8 cellular contexts compared by ENCODE assay signal in genomic region chr6:107712523-107713213, GRCh38.
DNase-seq lines count a peak whose midpoint lies in the region; ATAC-seq, FAIRE-seq and TF ChIP-seq lines count a peak whose summit lies in the region.

No MANE protein-coding gene starts in this region.

- peak overlapping the region; percentile 73 for H3K27ac Mint-ChIP-seq in type B pancreatic cell

- H2AFZ ChIP-seq in HepG2 (ENCODE audit: low read length), result no peak overlapping the region

- POLR2A ChIA-PET in HepG2 (lab: Yijun Ruan, JAX), result no interaction called here

- WGBS in HepG2 (ENCODE audit: low lambda C conversion rate), result 35% methylated on average over 7 of the region's 7 CpGs
- WGBS in right lobe of liver (ENCODE audit: insufficient coverage, low coverage, low lambda C conversion rate, missing lambda C conversion rate), result 38% methylated on average over 4 of the region's 7 CpGs
- WGBS in right cardiac atrium, result 33% methylated on average over 7 of the region's 7 CpGs
- 44 to 82% (median 62%) methylated on average over 7 of the region's 7 CpGs for WGBS in small intestine, 3 donors

- H3K79me2 ChIP-seq in HepG2 (ENCODE audit: insufficient read depth, low read length), result no peaks in the 10 kb centered on the region

- H3K4me3 ChIP-seq in HepG2 (replicated peaks in 1 of 3; ENCODE audit: insufficient read depth in 1 of 3, low read depth in 2 of 3, low read length in 3 of 3) (no peak overlapping the region; a peak in 1 of 6 replicates), right lobe of liver (no peak overlapping the region), WI38 (ENCODE audit: low read depth, low read length) (peak overlapping the region; percentile 9), right cardiac atrium (ENCODE audit: low read length) (peak overlapping the region; percentile 3), small intestine (ENCODE audit: low read depth in 1 of 2, low read length in 2 of 2) (no peak overlapping the region)

- DNase-seq in HepG2 (ENCODE audit: low spot score) (no peak), right lobe of liver (no peak), right cardiac atrium (no peak), type B pancreatic cell (ENCODE audit: extremely low spot score, unreplicated experiment) (no peak), small intestine (no peak), C1 segment of cervical spinal cord (lab: John Stamatoyannopoulos, UW) (no peak)
- no peak for DNase-seq in activated CD4-positive, CD25-positive, alpha-beta regulatory T cell treated with anti-CD3 and anti-CD28 coated beads, Interleukin-2, amount 50 U/mL, for 72 hours

- no peaks in the 10 kb centered on the region; the same call in 1 of the 2 replicates for H3K4me1 ChIP-seq in HepG2 (ENCODE audit: insufficient read depth, low read length)
- no peaks in the 10 kb centered on the region for H3K4me1 ChIP-seq in right lobe of liver
- H3K4me1 ChIP-seq in right cardiac atrium (ENCODE audit: control insufficient read depth, insufficient read depth, low read length), result peaks cover 2% of the 10 kb centered on the region
- H3K4me1 ChIP-seq in small intestine (ENCODE audit: control insufficient read depth in 2 of 2, insufficient read depth in 1 of 2, low read depth in 1 of 2, low read length in 1 of 2), result no peaks in the 10 kb centered on the region

- TF ChIP-seq CTCF in HepG2 (CRISPR knock-in tag; IDR thresholded peaks at IDR 0.05) (no peak), right lobe of liver (IDR thresholded peaks at IDR 0.05) (no peak), WI38 (IDR thresholded peaks at IDR 0.05; ENCODE audit: low read depth, low read length) (no peak), type B pancreatic cell (conservative IDR thresholded peaks at IDR 0.05) (no peak)

- no peak for TF ChIP-seq RAD21 in HepG2 (CRISPR knock-in tag; IDR thresholded peaks at IDR 0.05)

- no TSS peak for BruUV-seq in HepG2 (replicated peaks; lab: Mats Ljungman, UMichigan)

- no peaks in the 10 kb centered on the region for H4K20me1 ChIP-seq in HepG2 (ENCODE audit: insufficient read depth, low read length)

- H3K36me3 Mint-ChIP-seq in type B pancreatic cell, result no peaks in the 10 kb centered on the region

- H3K27ac ChIP-seq in HepG2 (ENCODE audit: extremely low read length, insufficient read depth, low read length) (no peak overlapping the region), right lobe of liver (no peak overlapping the region), right cardiac atrium (ENCODE audit: low read length) (no peak overlapping the region), small intestine (ENCODE audit: low read depth in 1 of 2, low read length in 1 of 2) (no peak overlapping the region)

- H3K9ac ChIP-seq in HepG2 (ENCODE audit: insufficient read depth, low read depth, low read length), result no peak overlapping the region

- intact Hi-C loops in HepG2 (cut with micrococcal nuclease; ENCODE audit: unreplicated experiment), result no loop called here
- intact Hi-C loops in right lobe of liver (cut with DNase I), result no loop called here
- intact Hi-C loops in right cardiac atrium (cut with DNase I), result no loop called here

- CTCF ChIA-PET in HepG2 (lab: Yijun Ruan, JAX; ENCODE audit: low intra/inter-chr PET ratio, low total read pairs), result no interaction called here

- H3K9me3 ChIP-seq in HepG2 (ENCODE audit: low read length) (no peaks in the 10 kb centered on the region), right lobe of liver (no peaks in the 10 kb centered on the region), right cardiac atrium (ENCODE audit: control insufficient read depth, low read length) (no peaks in the 10 kb centered on the region), small intestine (ENCODE audit: control insufficient read depth, low read depth) (no peaks in the 10 kb centered on the region)

- peak overlapping the region; percentile 57 for H3K4me3 Mint-ChIP-seq in type B pancreatic cell

- no peak for FAIRE-seq in HepG2 (lab: Jason Lieb, UNC)
- FAIRE-seq in small intestine (lab: Jason Lieb, UNC), result no peak

- peaks cover 28% of the 10 kb centered on the region for H3K4me1 Mint-ChIP-seq in type B pancreatic cell (ENCODE audit: unreplicated experiment)

- ATAC-seq in HepG2 (no peak), right lobe of liver (no peak), right cardiac atrium (no peak)

- TF ChIP-seq POLR2A in HepG2 (IDR thresholded peaks at IDR 0.05; ENCODE audit: insufficient read depth in 1 of 2, low read depth in 2 of 2, low read length in 2 of 2) (no peak), right lobe of liver (IDR thresholded peaks at IDR 0.05) (no peak)

- H3K4me2 ChIP-seq in HepG2 (ENCODE audit: low read depth, low read length), result peak overlapping the region; percentile 21; the same call in 1 of the 2 replicates

- no peaks in the 10 kb centered on the region for H3K36me3 ChIP-seq in HepG2 (replicated peaks in 1 of 2; ENCODE audit: control insufficient read depth in 1 of 2, insufficient read depth in 2 of 2, low read length in 2 of 2)
- no peaks in the 10 kb centered on the region for H3K36me3 ChIP-seq in right lobe of liver
- no peaks in the 10 kb centered on the region for H3K36me3 ChIP-seq in small intestine (ENCODE audit: control insufficient read depth in 2 of 2, insufficient read depth in 2 of 2, low read length in 2 of 2)

- H3K9me3 Mint-ChIP-seq in type B pancreatic cell, result no peaks in the 10 kb centered on the region

- peaks cover 25% of the 10 kb centered on the region for H3K27me3 Mint-ChIP-seq in type B pancreatic cell

- in situ Hi-C loops in HepG2 (cut with HindIII; ENCODE audit: extremely low pct_ligation_motif_present, low pct_unique_long_range_greater_than_20kb), result no loop called here

- TF ChIP-seq EP300 in HepG2 (IDR thresholded peaks at IDR 0.05; ENCODE audit: low read depth in 2 of 2, low read length in 2 of 2), result no peak
- no peak for TF ChIP-seq EP300 in HepG2 (CRISPR knock-in tag; IDR thresholded peaks at IDR 0.05; ENCODE audit: borderline replicate concordance)

- H3K27me3 ChIP-seq in HepG2 (ENCODE audit: control insufficient read depth in 1 of 2, insufficient read depth in 2 of 2, low read length in 2 of 2), result peaks cover 0 to 18% of the 10 kb centered on the region in 2 experiments; a peak in 2 of 5 replicates
- no peaks in the 10 kb centered on the region for H3K27me3 ChIP-seq in right lobe of liver
- H3K27me3 ChIP-seq in right cardiac atrium (ENCODE audit: control insufficient read depth, insufficient read depth), result no peaks in the 10 kb centered on the region
- H3K27me3 ChIP-seq in small intestine (ENCODE audit: control insufficient read depth in 2 of 2, insufficient read depth in 2 of 2, low read length in 2 of 2), result no peaks in the 10 kb centered on the region

TF ChIP-seq in HepG2, 621 proteins besides CTCF, POLR2A, EP300 and RAD21:
- no peak for TF ChIP-seq SALL2 (CRISPR knock-in tag; IDR thresholded peaks at IDR 0.05)
- no peak for TF ChIP-seq ZFP41 (CRISPR knock-in tag; IDR thresholded peaks at IDR 0.05; ENCODE audit: borderline replicate concordance)
- TF ChIP-seq ZNF460 (CRISPR knock-in tag; IDR thresholded peaks at IDR 0.05; ENCODE audit: borderline replicate concordance), result no peak
- TF ChIP-seq POGZ (CRISPR knock-in tag; IDR thresholded peaks at IDR 0.05), result no peak
- TF ChIP-seq ZSCAN20 (CRISPR knock-in tag; IDR thresholded peaks at IDR 0.05; ENCODE audit: borderline replicate concordance), result no peak
- TF ChIP-seq CAMTA2 (CRISPR knock-in tag; IDR thresholded peaks at IDR 0.05; ENCODE audit: borderline replicate concordance), result no peak
- TF ChIP-seq ZSCAN30 (CRISPR knock-in tag; IDR thresholded peaks at IDR 0.05), result no peak

Comparison
In these comparisons a context has a peak if more than half of its experiments do, and no peak if none do; other contexts are left out.
1. H3K4me3 ChIP-seq: peak in WI38 (single experiment) and right cardiac atrium (single experiment); none in HepG2 (0 of 3), right lobe of liver (0 of 3) and small intestine (0 of 2).